Comparison of ENCODE assay signal across 12 cellular contexts in the genomic region with DNA sequence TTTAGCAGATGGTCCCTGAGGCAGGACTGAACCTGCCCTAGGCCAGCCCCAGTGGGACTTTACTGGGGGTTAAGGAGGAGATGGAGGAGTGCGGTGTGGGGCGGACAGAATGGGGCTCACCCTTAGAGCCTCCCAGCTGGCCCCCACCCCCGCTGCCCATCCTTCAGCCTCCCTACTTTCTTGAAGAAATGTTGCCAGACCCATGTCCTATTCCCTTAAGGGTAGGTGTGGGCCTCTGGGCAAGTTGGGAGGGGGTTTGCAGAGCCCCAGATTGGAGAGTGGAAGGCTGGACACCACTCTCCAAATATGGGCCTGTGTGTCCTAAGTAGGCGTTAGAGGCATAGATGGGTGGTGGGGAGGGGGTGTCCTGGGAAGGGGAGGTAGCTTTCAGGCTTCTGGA. TPM values are rescaled to one million over a fixed set of nuclear protein-coding genes. Genes with fewer than 3 reads are reported as not detected.
DNase-seq lines count a peak whose midpoint lies in the region; ATAC-seq and TF ChIP-seq lines count a peak whose summit lies in the region.
"Had no signal": no experiment of that assay in that cellular context is flagged by ENCODE, and none has a peak within 500 bp of the region (broad histone marks: within the 10 kb centered on the region; RNA-seq: fewer than 3 reads in every experiment).

No MANE protein-coding gene starts in this region.

- peaks cover 0 to 8% (median 0%) of the 10 kb centered on the region in 7 donors for H3K9me3 Mint-ChIP-seq in CD14-positive monocyte

- no peaks in the 10 kb centered on the region for H3K36me3 Mint-ChIP-seq in CD14-positive monocyte

- no peak overlapping the region for H3K27ac Mint-ChIP-seq in CD14-positive monocyte
- H3K27ac Mint-ChIP-seq: activated CD8-positive, alpha-beta T cell treated with anti-CD3 and anti-CD28 coated beads for 36 hours had no signal

- H3K4me3 ChIP-seq in RWPE2 (ENCODE audit: severe bottlenecking) (no peak overlapping the region), smooth muscle cell (no peak overlapping the region)
- H3K4me3 ChIP-seq: psoas muscle had no signal

- peak overlapping the region; percentile 64 for H3K4me2 ChIP-seq in smooth muscle cell

- H3K9me3 ChIP-seq in RWPE2 (ENCODE audit: severe bottlenecking) (no peaks in the 10 kb centered on the region), smooth muscle cell (replicated peaks; ENCODE audit: low read depth) (peaks cover 2% of the 10 kb centered on the region)
- H3K9me3 ChIP-seq: psoas muscle had no signal

- H3K27ac ChIP-seq in RWPE2 (ENCODE audit: poor library complexity, severe bottlenecking): peak overlapping the region; percentile 15
- H3K27ac ChIP-seq in smooth muscle cell (ENCODE audit: low read depth): no peak overlapping the region
- H3K27ac ChIP-seq: psoas muscle had no signal

- H2AFZ ChIP-seq in smooth muscle cell (ENCODE audit: low read depth): no peak overlapping the region

- H3K4me3 Mint-ChIP-seq in CD14-positive monocyte: no peak overlapping the region
- H3K4me3 Mint-ChIP-seq: activated CD8-positive, alpha-beta T cell treated with anti-CD3 and anti-CD28 coated beads for 36 hours had no signal

- no peaks in the 10 kb centered on the region for H4K20me1 ChIP-seq in smooth muscle cell (ENCODE audit: low read depth)

- peaks cover 30% of the 10 kb centered on the region for H3K4me1 ChIP-seq in RWPE2 (ENCODE audit: insufficient read depth, poor library complexity, severe bottlenecking)
- H3K4me1 ChIP-seq in smooth muscle cell (ENCODE audit: low read depth): peaks cover 21% of the 10 kb centered on the region

- WGBS in smooth muscle cell (ENCODE audit: low lambda C conversion rate): 81% methylated on average over 4 of the region's 4 CpGs

- peaks cover 5% of the 10 kb centered on the region for H3K4me1 Mint-ChIP-seq in CD14-positive monocyte

- peaks cover 14% of the 10 kb centered on the region for H3F3A ChIP-seq in smooth muscle cell (ENCODE audit: low read depth)

- ATAC-seq in RWPE2 (ENCODE audit: low read depth): no peak
- no peak for ATAC-seq in left colon
- ATAC-seq: activated CD8-positive, alpha-beta T cell treated with anti-CD3 and anti-CD28 coated beads for 36 hours had no signal

- H3K36me3 ChIP-seq in RWPE2 (ENCODE audit: low read depth): no peaks in the 10 kb centered on the region
- H3K36me3 ChIP-seq in smooth muscle cell (ENCODE audit: low read depth): no peaks in the 10 kb centered on the region

- peaks cover 0 to 12% (median 0%) of the 10 kb centered on the region in 3 donors for H3K27me3 Mint-ChIP-seq in CD14-positive monocyte (ENCODE audit: low read depth in 3 of 3)
- H3K27me3 Mint-ChIP-seq: activated CD8-positive, alpha-beta T cell treated with anti-CD3 and anti-CD28 coated beads for 36 hours had no signal

- H3K27me3 ChIP-seq in RWPE2 (ENCODE audit: insufficient read depth, poor library complexity, severe bottlenecking) (no peaks in the 10 kb centered on the region), smooth muscle cell (ENCODE audit: low read depth) (no peaks in the 10 kb centered on the region)

- no peaks in the 10 kb centered on the region for H3K79me2 ChIP-seq in smooth muscle cell (ENCODE audit: low read depth)

- TF ChIP-seq CTCF in CD14-positive monocyte (IDR thresholded peaks at IDR 0.05) (no peak), RWPE2 (IDR thresholded peaks at IDR 0.05; ENCODE audit: poor library complexity, severe bottlenecking) (no peak), smooth muscle cell (IDR thresholded peaks at IDR 0.05; ENCODE audit: borderline replicate concordance, insufficient read depth, poor library complexity, severe bottlenecking) (no peak)

- DNase-seq in CD14-positive monocyte (ENCODE audit: low spot score) (peak; percentile 12), RWPE2 (ENCODE audit: low spot score) (no peak), left colon (peak; percentile 11 to 25), smooth muscle cell (lab: John Stamatoyannopoulos, UW; ENCODE audit: unreplicated experiment) (no peak), SW480 (ENCODE audit: low spot score) (no peak), mucosa of gallbladder (ENCODE audit: low spot score) (no peak)
- DNase-seq in activated effector memory CD4-positive, alpha-beta T cell treated with Interleukin-2 at 50 U/mL for 16 hours: no peak
- no peak for DNase-seq in stimulated activated CD4-positive, alpha-beta T cell treated with anti-CD3 and anti-CD28 coated beads, Interleukin-1b, Interleukin-23, amount 100 ng/mL, for 48 hours
- DNase-seq: activated CD8-positive, alpha-beta T cell treated with anti-CD3 and anti-CD28 coated beads for 36 hours; SHP77 treated with DMSO at 0.1 percent for 48 hours; stimulated activated CD4-positive, alpha-beta T cell treated with anti-CD3 and anti-CD28 coated beads, Interleukin-2, amount 100 ng/mL, for 24 hours had no signal

- intact Hi-C loops in CD14-positive monocyte (cut with micrococcal nuclease): loop anchor here in 1 of 2 donors (5.0 kb wide), 1 partner anchor 341 kb away; no protein-coding TSS in a partner anchor
- intact Hi-C loops in left colon (cut with DNase I, micrococcal nuclease): no loop called here

- H3K9ac ChIP-seq in smooth muscle cell (ENCODE audit: low read depth): no peak overlapping the region

RNA-seq across cellular contexts. Expression of a gene that starts 19.2 kb away (rescaled TPM):
- polyA plus RNA-seq in CD14-positive monocyte (not detected), smooth muscle cell (not detected in 2 replicates)
- total RNA-seq in left colon (100 to 1,000 TPM; 327 to 349 TPM), smooth muscle cell (not detected in 2 replicates), mucosa of gallbladder (459 TPM)
- total RNA-seq: activated CD8-positive, alpha-beta T cell treated with anti-CD3 and anti-CD28 coated beads for 36 hours had no signal

RNA-seq across cellular contexts. Expression of a gene that starts 42.1 kb away (rescaled TPM):
- polyA plus RNA-seq in CD14-positive monocyte (1 to 10 TPM; 2.8 to 3.2 TPM), smooth muscle cell (211 and 218 TPM in 2 replicates)
- total RNA-seq in left colon (1 to 10 TPM; 4.1 to 8.7 TPM), smooth muscle cell (117 and 153 TPM in 2 replicates), mucosa of gallbladder (40.6 TPM)

Comparison
In these comparisons a context has a peak if more than half of its experiments do, and no peak if none do; other contexts are left out.
1. DNase-seq: peak in CD14-positive monocyte (single experiment) and left colon (2 of 2); none in RWPE2 (single experiment), smooth muscle cell (single experiment), SW480 (single experiment), mucosa of gallbladder (single experiment), activated effector memory CD4-positive, alpha-beta T cell treated with Interleukin-2 at 50 U/mL for 16 hours (single experiment) and stimulated activated CD4-positive, alpha-beta T cell treated with anti-CD3 and anti-CD28 coated beads, Interleukin-1b, Interleukin-23, amount 100 ng/mL, for 48 hours (single experiment).
2. RNA of a gene that starts 19.2 kb away (total RNA-seq): 459 TPM in mucosa of gallbladder (single experiment) and 327 to 349 TPM in left colon; not detected in smooth muscle cell; every median in the first group is over 100 times any median in the second.